In genomic region chr4:77844363-77844762, GRCh38 we compare ENCODE assay signal across 12 cellular contexts. TPM values are rescaled to one million over a fixed set of nuclear protein-coding genes. Genes with fewer than 3 reads are reported as not detected.
DNase-seq lines count a peak whose midpoint lies in the region; ATAC-seq, FAIRE-seq and TF ChIP-seq lines count a peak whose summit lies in the region.
"Had no signal": no experiment of that assay in that cellular context is flagged by ENCODE, and none has a peak within 500 bp of the region (broad histone marks: within the 10 kb centered on the region; RNA-seq: fewer than 3 reads in every experiment).

No MANE protein-coding gene starts in this region.

- no peak overlapping the region for H2AFZ ChIP-seq in K562 (ENCODE audit: low read depth, low read length)

- no peak overlapping the region for H3K4me2 ChIP-seq in K562 (ENCODE audit: insufficient read depth, low read length)
- H3K4me2 ChIP-seq: BLaER1 treated with 17β-estradiol and CSF1 and Interleukin-3, amounts not matched to agents 10 nM and 100 nM had no signal

- no peak for TF ChIP-seq RAD21 in K562 (CRISPR knock-in tag; conservative IDR thresholded peaks at IDR 0.05 in 1 of 2, IDR thresholded peaks at IDR 0.05 in 1 of 2)

- ATAC-seq in stimulated activated naive CD8-positive, alpha-beta T cell treated with anti-CD3 and anti-CD28 coated beads, Interleukin-15, Interleukin-2, amounts not matched to agents 100 U/mL and 50 U/mL, for 24 hours = no peak
- ATAC-seq in K562 = no peak

- no peak for FAIRE-seq in K562 (lab: Jason Lieb, UNC)
- FAIRE-seq: H1 had no signal

- no peaks in the 10 kb centered on the region for H3K27me3 Mint-ChIP-seq in activated T-cell treated with anti-CD3 and anti-CD28 coated beads, Interleukin-2, amount 50 U/mL, for 24 hours
- no peaks in the 10 kb centered on the region for H3K27me3 Mint-ChIP-seq in stimulated activated naive CD8-positive, alpha-beta T cell treated with anti-CD3 and anti-CD28 coated beads, Interleukin-15, Interleukin-2, amounts not matched to agents 100 ng/mL and 50 ng/mL, for 24 hours

- no peak overlapping the region for H3K4me3 ChIP-seq in K562
- H3K4me3 ChIP-seq: BLaER1 treated with 17β-estradiol and CSF1 and Interleukin-3, amounts not matched to agents 10 nM and 100 nM; HAP-1 had no signal

- intact Hi-C loops in K562 (cut with micrococcal nuclease) = no loop called here

- no peaks in the 10 kb centered on the region for H4K20me1 ChIP-seq in K562 (replicated peaks; ENCODE audit: control insufficient read depth, insufficient read depth, low read length)
- H4K20me1 ChIP-seq: BLaER1 treated with 17β-estradiol and CSF1 and Interleukin-3, amounts not matched to agents 10 nM and 100 nM had no signal

- H3K79me2 ChIP-seq in K562 (ENCODE audit: control insufficient read depth, insufficient read depth, low read length) = no peaks in the 10 kb centered on the region

- in situ Hi-C loops in K562 (cut with MboI) = no loop called here

- no peak overlapping the region for H3K27ac ChIP-seq in K562 (ENCODE audit: extremely low read depth, low read depth, low read length)
- H3K27ac ChIP-seq: BLaER1 treated with 17β-estradiol and CSF1 and Interleukin-3, amounts not matched to agents 10 nM and 100 nM had no signal

- 23% methylated on average over 1 of the region's 1 CpG for WGBS in K562 (ENCODE audit: insufficient coverage, low coverage, missing lambda C conversion rate)

- no peaks in the 10 kb centered on the region for H3K9me3 ChIP-seq in K562 (replicated peaks; ENCODE audit: control insufficient read depth, insufficient read depth, low read depth, low read length)
- H3K9me3 ChIP-seq: HAP-1 had no signal

- no peaks in the 10 kb centered on the region for H3K9me1 ChIP-seq in K562 (ENCODE audit: control insufficient read depth, insufficient read depth, low read length)

- TF ChIP-seq POLR2A in K562 (conservative IDR thresholded peaks at IDR 0.05) = no peak

- peaks cover 2% of the 10 kb centered on the region for H3K9me3 Mint-ChIP-seq in activated T-cell treated with anti-CD3 and anti-CD28 coated beads, Interleukin-2, amount 50 U/mL, for 24 hours
- no peaks in the 10 kb centered on the region for H3K9me3 Mint-ChIP-seq in stimulated activated naive CD8-positive, alpha-beta T cell treated with anti-CD3 and anti-CD28 coated beads, Interleukin-15, Interleukin-2, amounts not matched to agents 100 ng/mL and 50 ng/mL, for 24 hours
- H3K9me3 Mint-ChIP-seq: HFFc6 had no signal

- H3K27ac Mint-ChIP-seq in activated T-cell treated with anti-CD3 and anti-CD28 coated beads, Interleukin-2, amount 50 U/mL, for 24 hours = peak overlapping the region; percentile 80
- H3K27ac Mint-ChIP-seq in stimulated activated naive CD8-positive, alpha-beta T cell treated with anti-CD3 and anti-CD28 coated beads, Interleukin-15, Interleukin-2, amounts not matched to agents 100 ng/mL and 50 ng/mL, for 24 hours = peak overlapping the region; percentile 66
- H3K27ac Mint-ChIP-seq: HFFc6 had no signal

- no peak for TF ChIP-seq CTCF in K562 (IDR thresholded peaks at IDR 0.05 in 2 of 3, conservative IDR thresholded peaks at IDR 0.05 in 1 of 3; ENCODE audit: insufficient read depth in 2 of 3, low read depth in 1 of 3, low read length in 3 of 3)

- no peak for TF ChIP-seq EP300 in K562 (IDR thresholded peaks at IDR 0.05; ENCODE audit: low read length)

- POLR2A ChIA-PET in K562 (lab: Yijun Ruan, JAX) = interaction anchor here (0.6 kb wide), 1 partner anchor 62 kb away, joined by 3 read pairs; no protein-coding TSS in a partner anchor

- BruUV-seq in K562 (replicated peaks; lab: Mats Ljungman, UMichigan) = no TSS peak

- H3K4me1 ChIP-seq in K562 (replicated peaks in 1 of 2; ENCODE audit: control insufficient read depth in 2 of 2, insufficient read depth in 2 of 2, low read length in 2 of 2) = no peaks in the 10 kb centered on the region
- H3K4me1 ChIP-seq: BLaER1 treated with 17β-estradiol and CSF1 and Interleukin-3, amounts not matched to agents 10 nM and 100 nM had no signal

- H3K36me3 Mint-ChIP-seq in activated T-cell treated with anti-CD3 and anti-CD28 coated beads, Interleukin-2, amount 50 U/mL, for 24 hours (ENCODE audit: low read depth) = no peaks in the 10 kb centered on the region
- no peaks in the 10 kb centered on the region for H3K36me3 Mint-ChIP-seq in stimulated activated naive CD8-positive, alpha-beta T cell treated with anti-CD3 and anti-CD28 coated beads, Interleukin-15, Interleukin-2, amounts not matched to agents 100 ng/mL and 50 ng/mL, for 24 hours (ENCODE audit: low read depth)
- H3K36me3 Mint-ChIP-seq: CD4-positive, CD25-positive, alpha-beta regulatory T cell had no signal

- no peak overlapping the region for H3K9ac ChIP-seq in K562 (ENCODE audit: insufficient read depth in 1 of 2, low read depth in 2 of 2, low read length in 2 of 2)
- H3K9ac ChIP-seq: BLaER1 treated with 17β-estradiol and CSF1 and Interleukin-3, amounts not matched to agents 10 nM and 100 nM had no signal

- no peaks in the 10 kb centered on the region for H3K36me3 ChIP-seq in K562 (ENCODE audit: control insufficient read depth, insufficient read depth, low read length)
- H3K36me3 ChIP-seq: BLaER1 treated with 17β-estradiol and CSF1 and Interleukin-3, amounts not matched to agents 10 nM and 100 nM; HAP-1 had no signal

- no peaks in the 10 kb centered on the region for H3K27me3 ChIP-seq in K562 (ENCODE audit: control insufficient read depth in 2 of 2, insufficient read depth in 2 of 2, low read length in 2 of 2)
- H3K27me3 ChIP-seq: BLaER1 treated with 17β-estradiol and CSF1 and Interleukin-3, amounts not matched to agents 10 nM and 100 nM had no signal

- no peak for DNase-seq in activated T-cell treated with anti-CD3 and anti-CD28 coated beads, Interleukin-2, amount 50 U/mL, for 24 hours
- no peak for DNase-seq in activated T-cell treated with anti-CD3 and anti-CD28 coated beads, Interleukin-2, amount 50 U/mL, for 48 hours
- no peak for DNase-seq in stimulated activated naive CD8-positive, alpha-beta T cell treated with anti-CD3 and anti-CD28 coated beads, Interleukin-15, Interleukin-2, amounts not matched to agents 100 U/mL and 50 U/mL, for 24 hours
- DNase-seq in K562 (ENCODE audit: extremely low read depth in 1 of 4, low spot score in 3 of 4) (no peak), NCI-H82 treated with DMSO at 0.1 percent for 48 hours (lab: John Stamatoyannopoulos, UW; ENCODE audit: unreplicated experiment) (no peak), NCI-H524 treated with DMSO at 0.1 percent for 48 hours (lab: John Stamatoyannopoulos, UW) (no peak)
- DNase-seq: CD4-positive, CD25-positive, alpha-beta regulatory T cell; HFFc6 had no signal

- peaks cover 28% of the 10 kb centered on the region for H3K4me1 Mint-ChIP-seq in activated T-cell treated with anti-CD3 and anti-CD28 coated beads, Interleukin-2, amount 50 U/mL, for 24 hours (ENCODE audit: low read depth)
- peaks cover 30% of the 10 kb centered on the region for H3K4me1 Mint-ChIP-seq in stimulated activated naive CD8-positive, alpha-beta T cell treated with anti-CD3 and anti-CD28 coated beads, Interleukin-15, Interleukin-2, amounts not matched to agents 100 ng/mL and 50 ng/mL, for 24 hours (ENCODE audit: low read depth)

- no peak overlapping the region for H3K4me3 Mint-ChIP-seq in activated T-cell treated with anti-CD3 and anti-CD28 coated beads, Interleukin-2, amount 50 U/mL, for 24 hours
- no peak overlapping the region for H3K4me3 Mint-ChIP-seq in stimulated activated naive CD8-positive, alpha-beta T cell treated with anti-CD3 and anti-CD28 coated beads, Interleukin-15, Interleukin-2, amounts not matched to agents 100 ng/mL and 50 ng/mL, for 24 hours
- H3K4me3 Mint-ChIP-seq: HFFc6 had no signal

- CTCF ChIA-PET in K562 (lab: Yijun Ruan, JAX; ENCODE audit: low intra/inter-chr PET ratio) = no interaction called here

TF ChIP-seq in K562, 482 proteins besides CTCF, POLR2A, EP300 and RAD21 (continues in another document):
- TF ChIP-seq HMG20A (CRISPR knock-in tag; conservative IDR thresholded peaks at IDR 0.05) = no peak
- TF ChIP-seq RBM25 (IDR thresholded peaks at IDR 0.05; ENCODE audit: low read depth, low read length, severe bottlenecking) = peak; percentile 83

RNA-seq across cellular contexts. Expression of gene MRPL1, which starts 18.3 kb away (rescaled TPM):
- 8.6 and 30.8 TPM in 2 replicates for total RNA-seq in K562 (2011; cell fraction: chromatin; rRNA removed; ENCODE audit: low replicate concordance)
- total RNA-seq in K562 (2011; cell fraction: nucleolus; rRNA removed) = 4.7 and 6.3 TPM in 2 replicates
- total RNA-seq in K562 (2011; cell fraction: nucleoplasm; rRNA removed) = 12.1 and 13.1 TPM in 2 replicates
- total RNA-seq in K562 (2014; rRNA removed) (32.9 and 38.4 TPM in 2 replicates), K562 (2014; rRNA removed; fragmentation: Illumina TruSeq; extraction: Trizol) (75.6 and 85.8 TPM in 2 replicates), K562 (2015; rRNA removed; fragmentation: Illumina TruSeq; extraction: Trizol) (63.4 and 64.7 TPM in 2 replicates), K562 (2021) (52.1 and 56.6 TPM in 2 replicates)
- polyA plus RNA-seq in K562 (2011; rRNA removed) (35.7 and 62.6 TPM in 2 replicates), K562 (2014; fragmentation: Illumina TruSeq; extraction: Trizol) (48.1 and 53.7 TPM in 2 replicates), K562 (2014; fragmentation: Nextera tagmentation; extraction: Ambion mirVana) (10 to 100 TPM; 65.4 to 75.7 TPM), K562 (2014; rRNA removed) (43.7 and 63.7 TPM in 2 replicates)
- polyA plus RNA-seq in K562 (2011; cell fraction: cytosol; rRNA removed) = 3.9 and 9.9 TPM in 2 replicates
- 4.7 and 10.0 TPM in 2 replicates for polyA plus RNA-seq in K562 (2011; cell fraction: nucleus; rRNA removed)
- 24.1 and 62.5 TPM in 2 replicates for polyA plus RNA-seq in K562 (2012)
- polyA minus RNA-seq in K562 (2011; rRNA and poly(A)+ RNA removed) = 30.7 and 32.7 TPM in 2 replicates
- 9.6 and 13.6 TPM in 2 replicates for polyA minus RNA-seq in K562 (2011; cell fraction: cytosol; rRNA and poly(A)+ RNA removed)
- polyA minus RNA-seq in K562 (2011; cell fraction: nucleus; rRNA and poly(A)+ RNA removed) = 10.5 and 19.3 TPM in 2 replicates

RNA-seq across cellular contexts. Expression of gene CNOT6L, which starts 25.2 kb away (rescaled TPM):
- total RNA-seq in K562 (2011; cell fraction: chromatin; rRNA removed; ENCODE audit: low replicate concordance) = 11.9 and 31.5 TPM in 2 replicates
- total RNA-seq in K562 (2011; cell fraction: nucleolus; rRNA removed) = 4.0 and 5.9 TPM in 2 replicates
- total RNA-seq in K562 (2011; cell fraction: nucleoplasm; rRNA removed) = 10.8 and 15.5 TPM in 2 replicates
- total RNA-seq in K562 (2014; rRNA removed) (5.3 and 5.6 TPM in 2 replicates), K562 (2014; rRNA removed; fragmentation: Illumina TruSeq; extraction: Trizol) (9.8 and 12.6 TPM in 2 replicates), K562 (2015; rRNA removed; fragmentation: Illumina TruSeq; extraction: Trizol) (6.5 and 7.2 TPM in 2 replicates), K562 (2021) (27.9 TPM in 2 replicates)
- polyA plus RNA-seq in K562 (2011; rRNA removed) (10.3 and 10.8 TPM in 2 replicates), K562 (2014; fragmentation: Illumina TruSeq; extraction: Trizol) (12.2 and 13.5 TPM in 2 replicates), K562 (2014; fragmentation: Nextera tagmentation; extraction: Ambion mirVana) (1 to 10 TPM; 3.9 to 6.0 TPM), K562 (2014; rRNA removed) (3.7 and 4.2 TPM in 2 replicates)
- 2.5 and 6.5 TPM in 2 replicates for polyA plus RNA-seq in K562 (2011; cell fraction: cytosol; rRNA removed)
- 7.9 and 10.8 TPM in 2 replicates for polyA plus RNA-seq in K562 (2011; cell fraction: nucleus; rRNA removed)
- 8.7 and 13.6 TPM in 2 replicates for polyA plus RNA-seq in K562 (2012)
- polyA minus RNA-seq in K562 (2011; rRNA and poly(A)+ RNA removed) = 39.9 and 61.7 TPM in 2 replicates
- polyA minus RNA-seq in K562 (2011; cell fraction: cytosol; rRNA and poly(A)+ RNA removed) = 23.6 and 30.9 TPM in 2 replicates
- polyA minus RNA-seq in K562 (2011; cell fraction: nucleus; rRNA and poly(A)+ RNA removed) = 9.7 and 20.7 TPM in 2 replicates
